In genomic region chr15:41804361-41804760, GRCh38 we compare ENCODE assay signal across 10 cellular contexts. TPM values are rescaled to one million over a fixed set of nuclear protein-coding genes. Genes with fewer than 3 reads are reported as not detected.
DNase-seq lines count a peak whose midpoint lies in the region; ATAC-seq and TF ChIP-seq lines count a peak whose summit lies in the region.
"Had no signal": no experiment of that assay in that cellular context is flagged by ENCODE, and none has a peak within 500 bp of the region (broad histone marks: within the 10 kb centered on the region; RNA-seq: fewer than 3 reads in every experiment).

No MANE protein-coding gene starts in this region.

- H3K27me3 Mint-ChIP-seq in brain, result no peaks in the 10 kb centered on the region
- peaks cover 0 to 2% (median 0%) of the 10 kb centered on the region in 3 donors for H3K27me3 Mint-ChIP-seq in CD14-positive monocyte (ENCODE audit: low read depth in 3 of 3)

- H3K9me3 Mint-ChIP-seq in brain, result no peaks in the 10 kb centered on the region
- peaks cover 0 to 1% (median 0%) of the 10 kb centered on the region in 7 donors for H3K9me3 Mint-ChIP-seq in CD14-positive monocyte

- H3K9me3 ChIP-seq in tibial artery, result no peaks in the 10 kb centered on the region

- H3K4me3 Mint-ChIP-seq in brain, result no peak overlapping the region
- H3K4me3 Mint-ChIP-seq in CD14-positive monocyte, result no peak overlapping the region

- intact Hi-C loops in left colon (cut with DNase I, micrococcal nuclease) (no loop called here), tibial artery (cut with DNase I; ENCODE audit: low total_unique reads) (no loop called here), CD14-positive monocyte (cut with micrococcal nuclease) (no loop called here)

- DNase-seq in activated effector memory CD4-positive, alpha-beta T cell treated with anti-CD3 and anti-CD28 coated beads, Interleukin-2, amount 50 U/mL, for 16 hours, result peak; percentile 25
- DNase-seq in activated effector memory CD4-positive, alpha-beta T cell treated with Interleukin-2 at 50 U/mL for 16 hours, result no peak
- no peak for DNase-seq in left colon
- DNase-seq in tibial artery, result no peak
- no peak for DNase-seq in HEK293T (ENCODE audit: extremely low spot score)
- DNase-seq in CD14-positive monocyte (ENCODE audit: low spot score), result no peak
- no peak for DNase-seq in AML-193 (lab: John Stamatoyannopoulos, UW)
- DNase-seq: NCI-H774 had no signal

- H3K27me3 ChIP-seq in tibial artery, result no peaks in the 10 kb centered on the region

- peak overlapping the region in 4 of 5 experiments; percentile 7 to 85 (median 67) for H3K27ac Mint-ChIP-seq in brain
- peak overlapping the region in 1 of 7 donors; percentile 32 for H3K27ac Mint-ChIP-seq in CD14-positive monocyte

- peaks cover 10% of the 10 kb centered on the region for H3K4me1 Mint-ChIP-seq in brain
- peaks cover 4% of the 10 kb centered on the region for H3K4me1 Mint-ChIP-seq in CD14-positive monocyte

- POLR2A ChIA-PET in HEK293T (lab: Yijun Ruan, JAX), result no interaction called here

- peaks cover 11 to 27% (median 14%) of the 10 kb centered on the region in 3 donors for H3K36me3 ChIP-seq in tibial artery

- CTCF ChIA-PET in HEK293T (lab: Yijun Ruan, JAX), result no interaction called here

- H3K36me3 Mint-ChIP-seq in brain, result peaks cover 27% of the 10 kb centered on the region
- peaks cover 28 to 30% of the 10 kb centered on the region in 2 donors for H3K36me3 Mint-ChIP-seq in CD14-positive monocyte

- peaks cover 0 to 21% (median 6%) of the 10 kb centered on the region in 4 donors for H3K4me1 ChIP-seq in tibial artery
- H3K4me1 ChIP-seq: HAP-1 had no signal

- peak overlapping the region; percentile 18 to 31 for H3K27ac ChIP-seq in tibial artery

- no peak overlapping the region for H3K4me3 ChIP-seq in tibial artery
- H3K4me3 ChIP-seq: HAP-1 had no signal

- TF ChIP-seq CTCF in brain (conservative IDR thresholded peaks at IDR 0.05), result no peak
- no peak for TF ChIP-seq CTCF in tibial artery (IDR thresholded peaks at IDR 0.05)
- TF ChIP-seq CTCF in CD14-positive monocyte (IDR thresholded peaks at IDR 0.05), result no peak

- ATAC-seq in left colon, result peak; percentile 26

TF ChIP-seq in HEK293T, 16 proteins besides CTCF, POLR2A, EP300 and RAD21:
- TF ChIP-seq ELF4 (IDR thresholded peaks at IDR 0.05), result no peak
- TF ChIP-seq ARNT (IDR thresholded peaks at IDR 0.05), result no peak
- no peak for TF ChIP-seq ZNF384 (IDR thresholded peaks at IDR 0.05)
- TF ChIP-seq TARDBP (IDR thresholded peaks at IDR 0.05), result no peak
- no peak for TF ChIP-seq FOXA1 (IDR thresholded peaks at IDR 0.05)
- no peak for TF ChIP-seq LEF1 (IDR thresholded peaks at IDR 0.05; ENCODE audit: borderline replicate concordance)
- no peak for TF ChIP-seq HDGF (IDR thresholded peaks at IDR 0.05; ENCODE audit: borderline replicate concordance)
- no peak for TF ChIP-seq CTBP1 (IDR thresholded peaks at IDR 0.05; ENCODE audit: borderline replicate concordance)
- no peak for TF ChIP-seq SUZ12 (IDR thresholded peaks at IDR 0.05)
- TF ChIP-seq NFRKB (IDR thresholded peaks at IDR 0.05), result no peak
- no peak for TF ChIP-seq PKNOX1 (IDR thresholded peaks at IDR 0.05)
- TF ChIP-seq SP1 (IDR thresholded peaks at IDR 0.05), result no peak
- TF ChIP-seq FOXK2 (IDR thresholded peaks at IDR 0.05), result no peak
- no peak for TF ChIP-seq FOXM1 (IDR thresholded peaks at IDR 0.05; ENCODE audit: borderline replicate concordance)
- TF ChIP-seq BHLHE40 (IDR thresholded peaks at IDR 0.05; ENCODE audit: borderline replicate concordance), result no peak

RNA-seq across cellular contexts. Expression of gene JMJD7, which starts 23.5 kb away (rescaled TPM):
- polyA plus RNA-seq in brain (ENCODE audit: insufficient read depth, low read depth, low replicate concordance) (7.7 TPM), CD14-positive monocyte (10 to 100 TPM; 11.3 to 15.2 TPM)
- total RNA-seq in left colon, result 10 to 100 TPM in 1 of 2 donors, 1 to 10 TPM in 1; 8.4 to 10.9 TPM

RNA-seq across cellular contexts. Expression of gene MAPKBP1, which starts 30.1 kb away (rescaled TPM):
- polyA plus RNA-seq in brain (ENCODE audit: insufficient read depth, low read depth, low replicate concordance) (11.0 TPM), CD14-positive monocyte (1 to 10 TPM in 1 of 2 donors, under 1 TPM in 1; 0.76 to 1.1 TPM)
- total RNA-seq in left colon, result 10 to 100 TPM; 12.2 to 15.2 TPM

RNA-seq across cellular contexts. Expression of gene PLA2G4B, which starts 34.3 kb away (rescaled TPM):
- polyA plus RNA-seq in brain (ENCODE audit: insufficient read depth, low read depth, low replicate concordance) (1.2 TPM), CD14-positive monocyte (1 to 10 TPM in 1 of 2 donors, under 1 TPM in 1; 0.31 to 1.6 TPM)
- total RNA-seq in left colon, result 1 to 10 TPM; 3.4 to 4.1 TPM
